In genomic region chr1:84379781-84380180, GRCh38 we compare ENCODE assay signal across 1 cellular context.
TF ChIP-seq lines count a peak whose summit lies in the region.

No MANE protein-coding gene starts in this region.

TF ChIP-seq in IMR-90, 13 proteins besides CTCF, POLR2A, EP300 and RAD21 (continued from another document):
- TF ChIP-seq USF2 (IDR thresholded peaks at IDR 0.05; ENCODE audit: low read depth, low read length) (no peak), RCOR1 (IDR thresholded peaks at IDR 0.05; ENCODE audit: insufficient replicate concordance, low read length) (no peak), ELK1 (IDR thresholded peaks at IDR 0.05; ENCODE audit: borderline replicate concordance, low read depth, low read length) (no peak), CEBPB (IDR thresholded peaks at IDR 0.05; ENCODE audit: low read depth, low read length) (no peak), MXI1 (IDR thresholded peaks at IDR 0.05; ENCODE audit: borderline replicate concordance, low read depth, low read length) (no peak), FOS (IDR thresholded peaks at IDR 0.05; ENCODE audit: low read depth, low read length) (no peak), MAFK (IDR thresholded peaks at IDR 0.05; ENCODE audit: low read depth, low read length) (no peak), RFX5 (IDR thresholded peaks at IDR 0.05; ENCODE audit: low read depth, low read length) (no peak), NFE2L2 (IDR thresholded peaks at IDR 0.05; ENCODE audit: low read depth, low read length) (no peak), MAZ (IDR thresholded peaks at IDR 0.05; ENCODE audit: borderline replicate concordance, low read depth, low read length) (no peak)
